25 cellular contexts compared by ENCODE assay signal in the genomic region with DNA sequence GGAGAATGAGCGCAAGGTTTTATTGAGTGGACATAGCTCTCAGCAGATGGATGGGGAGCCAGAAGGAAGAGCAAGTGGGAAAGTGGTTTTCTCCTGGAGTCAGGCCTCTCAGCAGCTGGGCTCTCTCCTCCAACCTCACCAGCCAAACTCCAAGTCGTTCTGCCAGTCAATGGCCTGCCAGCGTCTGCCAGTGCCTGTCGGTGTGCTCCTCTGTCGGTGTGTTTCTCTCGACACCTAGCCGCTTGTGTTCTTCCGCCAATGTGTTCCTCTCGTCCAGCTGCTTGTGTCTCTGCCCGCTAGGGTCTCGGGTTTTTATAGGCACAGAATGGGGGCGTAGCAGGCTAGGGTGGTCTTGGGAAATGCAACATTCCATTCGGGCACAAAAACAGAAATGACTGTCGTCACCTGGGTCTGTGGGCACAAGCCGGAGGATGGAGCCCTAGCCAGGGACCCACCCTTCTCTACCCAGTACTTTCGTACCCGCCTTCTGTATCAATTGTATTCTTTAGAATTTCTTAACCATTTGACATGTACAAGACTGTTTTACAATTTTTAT.
"Had no signal": no experiment of that assay in that cellular context is flagged by ENCODE, and none has a peak within 500 bp of the region (broad histone marks: within the 10 kb centered on the region; RNA-seq: fewer than 3 reads in every experiment).

No MANE protein-coding gene starts in this region.

- H3K27ac Mint-ChIP-seq: effector memory CD8-positive, alpha-beta T cell; natural killer cell; stimulated activated naive B cell treated with anti-CD40 and anti-IgM and Interleukin-4, amounts not matched to agents 10 μg/mL and 1 μg/mL and 100 μg/mL, for 72 hours; stimulated activated naive CD8-positive, alpha-beta T cell treated with anti-CD3 and anti-CD28 coated beads, Interleukin-15, Interleukin-2, amounts not matched to agents 100 ng/mL and 50 ng/mL, for 24 hours had no signal

- H3K36me3 Mint-ChIP-seq: natural killer cell; stimulated activated naive B cell treated with anti-CD40 and anti-IgM and Interleukin-4, amounts not matched to agents 10 μg/mL and 1 μg/mL and 100 μg/mL, for 72 hours had no signal

- H3K27me3 Mint-ChIP-seq: effector memory CD8-positive, alpha-beta T cell; stimulated activated naive B cell treated with anti-CD40 and anti-IgM and Interleukin-4, amounts not matched to agents 10 μg/mL and 1 μg/mL and 100 μg/mL, for 72 hours; stimulated activated naive CD8-positive, alpha-beta T cell treated with anti-CD3 and anti-CD28 coated beads, Interleukin-15, Interleukin-2, amounts not matched to agents 100 ng/mL and 50 ng/mL, for 24 hours had no signal

- FAIRE-seq: islet of Langerhans had no signal

- ATAC-seq: effector memory CD8-positive, alpha-beta T cell; heart right ventricle; left ventricle myocardium superior; lower lobe of right lung; natural killer cell; stimulated activated naive B cell treated with anti-CD40 and anti-IgM and Interleukin-4, amounts not matched to agents 10 μg/mL and 1 μg/mL and 100 μg/mL, for 72 hours; upper lobe of right lung had no signal

- H3K27me3 ChIP-seq: esophagus squamous epithelium, heart right ventricle, neutrophil, right atrium auricular region, transverse colon, upper lobe of right lung, uterus had no signal

- H3K79me2 ChIP-seq: parathyroid adenoma had no signal

- H3K36me3 ChIP-seq: esophagus squamous epithelium, heart right ventricle, lower lobe of right lung, neutrophil, prostate gland, right atrium auricular region, transverse colon, upper lobe of right lung, uterus had no signal

- H3K4me1 ChIP-seq: esophagus squamous epithelium, heart right ventricle, lower lobe of right lung, parathyroid adenoma, prostate gland, right atrium auricular region, transverse colon, upper lobe of right lung, uterus had no signal

- H3K9ac ChIP-seq: parathyroid adenoma had no signal

- H3K9me3 Mint-ChIP-seq: stimulated activated naive B cell treated with anti-CD40 and anti-IgM and Interleukin-4, amounts not matched to agents 10 μg/mL and 1 μg/mL and 100 μg/mL, for 72 hours; stimulated activated naive CD8-positive, alpha-beta T cell treated with anti-CD3 and anti-CD28 coated beads, Interleukin-15, Interleukin-2, amounts not matched to agents 100 ng/mL and 50 ng/mL, for 24 hours had no signal

- DNase-seq: cortex of kidney; effector memory CD8-positive, alpha-beta T cell; erythroblast; esophagus squamous epithelium; foreskin melanocyte; glutamatergic neuron; heart right ventricle; hippocampal formation; kidney glomerular epithelial cell; left ventricle myocardium superior; lower lobe of right lung; natural killer cell; stimulated activated CD4-positive, alpha-beta T cell treated with anti-CD3 and anti-CD28 coated beads, Interleukin-15, amount 100 ng/mL, for 24 hours; stimulated activated CD4-positive, alpha-beta T cell treated with anti-CD3 and anti-CD28 coated beads, Interleukin-2, amount 100 ng/mL, for 48 hours; stimulated activated naive B cell treated with anti-CD40 and anti-IgM and Interleukin-4, amounts not matched to agents 10 μg/mL and 1 μg/mL and 100 μg/mL, for 72 hours; transverse colon; upper lobe of right lung; uterus had no signal

- H3K4me3 Mint-ChIP-seq: effector memory CD8-positive, alpha-beta T cell; natural killer cell; stimulated activated naive B cell treated with anti-CD40 and anti-IgM and Interleukin-4, amounts not matched to agents 10 μg/mL and 1 μg/mL and 100 μg/mL, for 72 hours; stimulated activated naive CD8-positive, alpha-beta T cell treated with anti-CD3 and anti-CD28 coated beads, Interleukin-15, Interleukin-2, amounts not matched to agents 100 ng/mL and 50 ng/mL, for 24 hours had no signal

- H3K4me1 Mint-ChIP-seq: natural killer cell; stimulated activated naive B cell treated with anti-CD40 and anti-IgM and Interleukin-4, amounts not matched to agents 10 μg/mL and 1 μg/mL and 100 μg/mL, for 72 hours had no signal

- H3K4me3 ChIP-seq: esophagus squamous epithelium, heart right ventricle, lower lobe of right lung, prostate gland, right atrium auricular region, skin epidermis, transverse colon, upper lobe of right lung, uterus had no signal

- H3K9me3 ChIP-seq: esophagus squamous epithelium, lower lobe of right lung, neutrophil, prostate gland, right atrium auricular region, transverse colon, upper lobe of right lung, uterus had no signal

- H3K27ac ChIP-seq: esophagus squamous epithelium, heart right ventricle, lower lobe of right lung, neutrophil, parathyroid adenoma, prostate gland, right atrium auricular region, skin epidermis, transverse colon, upper lobe of right lung, uterus had no signal

- H2AFZ ChIP-seq: parathyroid adenoma had no signal
